8 cellular contexts compared by ENCODE assay signal in the genomic region with DNA sequence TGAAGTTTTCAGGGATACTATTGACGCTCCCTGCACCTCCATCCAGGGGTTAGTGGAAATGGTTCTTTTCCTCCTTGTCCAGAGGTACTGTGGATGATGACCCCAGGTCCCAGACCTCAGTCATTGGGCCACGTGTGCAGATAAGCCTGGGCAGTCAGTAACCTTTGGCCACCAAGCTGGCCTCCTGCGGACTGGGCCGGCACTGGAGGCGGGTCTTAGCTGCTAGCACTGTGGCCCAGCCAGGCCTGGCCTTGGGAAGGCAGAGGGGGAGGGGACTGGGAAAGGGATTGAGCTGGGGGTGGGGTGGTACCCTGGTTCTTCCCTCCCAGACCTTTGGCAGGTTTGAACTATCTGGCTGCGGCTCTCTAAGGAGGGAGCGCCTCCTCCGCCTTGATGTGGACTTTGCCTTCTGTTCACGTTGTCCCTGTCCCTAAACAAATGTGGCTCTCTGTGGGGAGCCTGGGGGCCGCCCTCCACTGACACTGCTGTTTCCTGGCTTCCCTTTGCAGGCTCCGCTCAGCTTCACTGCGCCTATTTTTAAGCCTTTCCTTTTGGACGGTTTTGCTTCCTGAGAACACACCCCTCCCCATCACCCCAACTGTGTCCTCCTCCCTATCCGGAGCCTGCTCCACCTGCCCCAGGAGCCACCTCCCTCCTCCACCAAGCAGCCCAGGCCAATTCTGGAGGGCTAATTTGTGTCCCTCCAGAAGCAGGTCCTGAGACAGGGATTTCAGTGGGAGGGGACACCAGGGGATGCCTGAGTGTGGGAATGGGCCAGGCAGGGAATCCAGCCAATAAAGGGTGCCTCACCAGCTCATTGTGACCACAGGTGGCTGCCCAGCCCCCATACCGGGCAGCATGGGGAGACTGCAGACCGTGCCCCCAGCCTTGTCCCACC.
A peak's percentile ranks its signal among the peaks of the same experiment; 100 is the strongest.
DNase-seq lines count a peak whose midpoint lies in the region; ATAC-seq and TF ChIP-seq lines count a peak whose summit lies in the region.

No MANE protein-coding gene starts in this region.

- H3K4me3 ChIP-seq in colonic mucosa: no peak overlapping the region
- H3K4me3 ChIP-seq in mesendoderm (ENCODE audit: low read length): no peak overlapping the region

- no peaks in the 10 kb centered on the region for H3K36me3 Mint-ChIP-seq in natural killer cell
- H3K36me3 Mint-ChIP-seq in natural killer cell treated with Interleukin-12 subunit alpha and Interleukin-12 subunit beta and Interleukin-15 and Interleukin-18, amount 100 ng/mL, for 72 hours: no peaks in the 10 kb centered on the region

- H3K9ac ChIP-seq in colonic mucosa (ENCODE audit: low read depth in 2 of 2, low read length in 2 of 2) (peak overlapping the region; percentile 17 to 63), mesendoderm (ENCODE audit: low read length) (peak overlapping the region; percentile 23)

- peak overlapping the region; percentile 33 for H2BK5ac ChIP-seq in mesendoderm (ENCODE audit: low read length)

- intact Hi-C loops in natural killer cell (cut with micrococcal nuclease) (no loop called here), colonic mucosa (cut with DNase I) (no loop called here)

- H3K27me3 Mint-ChIP-seq in natural killer cell (ENCODE audit: low read depth in 2 of 2): no peaks in the 10 kb centered on the region
- no peaks in the 10 kb centered on the region for H3K27me3 Mint-ChIP-seq in natural killer cell treated with Interleukin-12 subunit alpha and Interleukin-12 subunit beta and Interleukin-15 and Interleukin-18, amount 100 ng/mL, for 72 hours

- H3K4me3 Mint-ChIP-seq in natural killer cell: no peak overlapping the region
- no peak overlapping the region for H3K4me3 Mint-ChIP-seq in natural killer cell treated with Interleukin-12 subunit alpha and Interleukin-12 subunit beta and Interleukin-15 and Interleukin-18, amount 100 ng/mL, for 72 hours

- no peak overlapping the region for H4K8ac ChIP-seq in mesendoderm (ENCODE audit: low read depth, low read length)

- H4K5ac ChIP-seq in mesendoderm (ENCODE audit: low read length): no peak overlapping the region

- peak overlapping the region; percentile 67 for H3K56ac ChIP-seq in mesendoderm (ENCODE audit: low read length)

- no peak overlapping the region for H2AK5ac ChIP-seq in mesendoderm (ENCODE audit: low read length)

- no peak overlapping the region for H3K18ac ChIP-seq in mesendoderm (ENCODE audit: low read length)

- DNase-seq in natural killer cell (no peak), colonic mucosa (peak; percentile 83), mesendoderm (peak; percentile 92), NCI-H446 treated with DMSO at 0.1 percent for 48 hours (lab: John Stamatoyannopoulos, UW) (no peak), NCI-H2227 (lab: John Stamatoyannopoulos, UW; ENCODE audit: unreplicated experiment) (no peak), A172 (ENCODE audit: low spot score) (no peak)
- DNase-seq in natural killer cell treated with Interleukin-12 subunit alpha and Interleukin-12 subunit beta and Interleukin-15 and Interleukin-18, amount 100 ng/mL, for 72 hours (ENCODE audit: low spot score): no peak
- DNase-seq in stimulated activated CD4-positive, alpha-beta T cell treated with anti-CD3 and anti-CD28 coated beads, Interleukin-12 subunit alpha, Interleukin-12 subunit beta, amount 100 ng/mL, for 4 hours: no peak

- peaks cover 54% of the 10 kb centered on the region for H3K79me2 ChIP-seq in mesendoderm (ENCODE audit: control insufficient read depth, insufficient read depth, low read length)

- H3K27me3 ChIP-seq in colonic mucosa (no peaks in the 10 kb centered on the region), mesendoderm (ENCODE audit: insufficient read depth, low read length, poor library complexity) (no peaks in the 10 kb centered on the region)

- H3K4me1 ChIP-seq in colonic mucosa (peaks cover 39% of the 10 kb centered on the region), mesendoderm (ENCODE audit: control insufficient read depth, low read depth, low read length) (peaks cover 43% of the 10 kb centered on the region)

- peak overlapping the region; percentile 20 for H3K4me2 ChIP-seq in mesendoderm (ENCODE audit: low read length)

- H3K79me1 ChIP-seq in mesendoderm (ENCODE audit: low read length): peaks cover 44% of the 10 kb centered on the region

- no CpG with 5 or more reads among the region's 16 CpGs for WGBS in mesendoderm (ENCODE audit: extremely low coverage, insufficient coverage, low lambda C conversion rate)

- no peak for TF ChIP-seq CTCF in natural killer cell (IDR thresholded peaks at IDR 0.05)
- no peak for TF ChIP-seq CTCF in colonic mucosa (IDR thresholded peaks at IDR 0.05)

- peak overlapping the region; percentile 59 to 64 for H3K27ac Mint-ChIP-seq in natural killer cell
- peak overlapping the region in 1 of 2 donors; percentile 71 for H3K27ac Mint-ChIP-seq in natural killer cell treated with Interleukin-12 subunit alpha and Interleukin-12 subunit beta and Interleukin-15 and Interleukin-18, amount 100 ng/mL, for 72 hours

- peak overlapping the region; percentile 73 for H3K27ac ChIP-seq in colonic mucosa
- peak overlapping the region; percentile 37 for H3K27ac ChIP-seq in mesendoderm (ENCODE audit: low read depth, low read length)

- peaks cover 46 to 70% of the 10 kb centered on the region in 2 donors for H3K4me1 Mint-ChIP-seq in natural killer cell
- peaks cover 22 to 33% of the 10 kb centered on the region in 2 donors for H3K4me1 Mint-ChIP-seq in natural killer cell treated with Interleukin-12 subunit alpha and Interleukin-12 subunit beta and Interleukin-15 and Interleukin-18, amount 100 ng/mL, for 72 hours (ENCODE audit: low read depth in 2 of 2)

- no peak overlapping the region for H3K23ac ChIP-seq in mesendoderm (ENCODE audit: low read length)

- no peak overlapping the region for H3K4ac ChIP-seq in mesendoderm (ENCODE audit: low read depth, low read length)

- no peaks in the 10 kb centered on the region for H3K9me3 ChIP-seq in colonic mucosa

- H2BK120ac ChIP-seq in mesendoderm (ENCODE audit: low read depth, low read length): no peak overlapping the region

- H3K36me3 ChIP-seq in colonic mucosa: no peaks in the 10 kb centered on the region
- no peaks in the 10 kb centered on the region for H3K36me3 ChIP-seq in mesendoderm (ENCODE audit: control insufficient read depth, insufficient read depth, low read length)

- H2BK15ac ChIP-seq in mesendoderm (replicated peaks; ENCODE audit: low read depth): no peak overlapping the region

- no peak for ATAC-seq in natural killer cell
- no peak for ATAC-seq in natural killer cell treated with Interleukin-12 subunit alpha and Interleukin-12 subunit beta and Interleukin-15 and Interleukin-18, amount 100 ng/mL, for 72 hours

- no peaks in the 10 kb centered on the region for H3K9me3 Mint-ChIP-seq in natural killer cell
- H3K9me3 Mint-ChIP-seq in natural killer cell treated with Interleukin-12 subunit alpha and Interleukin-12 subunit beta and Interleukin-15 and Interleukin-18, amount 100 ng/mL, for 72 hours: no peaks in the 10 kb centered on the region

Comparison
In these comparisons a context has a peak if more than half of its experiments do, and no peak if none do; other contexts are left out.
1. DNase-seq: peak in colonic mucosa (single experiment) and mesendoderm (single experiment); none in natural killer cell (single experiment), natural killer cell treated with Interleukin-12 subunit alpha and Interleukin-12 subunit beta and Interleukin-15 and Interleukin-18, amount 100 ng/mL, for 72 hours (single experiment), NCI-H446 treated with DMSO at 0.1 percent for 48 hours (single experiment), NCI-H2227 (single experiment), A172 (single experiment) and stimulated activated CD4-positive, alpha-beta T cell treated with anti-CD3 and anti-CD28 coated beads, Interleukin-12 subunit alpha, Interleukin-12 subunit beta, amount 100 ng/mL, for 4 hours (single experiment).